Comparison of ENCODE assay signal across 22 cellular contexts in the genomic region with DNA sequence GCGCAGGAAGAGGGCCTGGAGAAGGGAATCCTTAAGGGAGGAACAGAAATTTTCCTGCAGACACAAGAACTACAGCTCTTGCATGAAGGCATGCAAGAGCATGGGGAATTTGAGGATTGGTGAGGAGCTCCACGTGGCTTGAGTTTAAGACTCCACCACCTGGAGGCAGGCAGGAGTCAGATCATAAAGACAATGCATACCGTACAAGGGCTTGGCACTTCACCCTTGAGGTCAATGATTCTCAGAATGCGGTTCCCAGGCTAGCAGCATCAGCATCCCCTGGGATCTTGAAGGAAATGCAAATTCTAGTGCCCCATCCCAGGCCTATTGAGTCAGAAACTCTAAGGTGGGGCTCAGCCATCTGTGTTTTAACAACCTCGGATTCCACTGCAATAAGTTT.
"Had no signal": no experiment of that assay in that cellular context is flagged by ENCODE, and none has a peak within 500 bp of the region (broad histone marks: within the 10 kb centered on the region; RNA-seq: fewer than 3 reads in every experiment).

No MANE protein-coding gene starts in this region.

- H3K4me1 ChIP-seq: colonic mucosa, esophagus squamous epithelium, gastrocnemius medialis, left lung, testis, vagina had no signal

- H3K36me3 ChIP-seq: colonic mucosa, esophagus squamous epithelium, gastrocnemius medialis, left lung, vagina had no signal

- H3K27ac ChIP-seq: colonic mucosa, esophagus squamous epithelium, gastrocnemius medialis, left lung, testis, vagina had no signal

- H3K27me3 ChIP-seq: colonic mucosa, esophagus squamous epithelium, gastrocnemius medialis, left lung, testis, vagina had no signal

- H3K9me3 ChIP-seq: colonic mucosa, esophagus squamous epithelium, gastrocnemius medialis, left lung, testis, vagina had no signal

- ATAC-seq: activated T-cell treated with anti-CD3 and anti-CD28 coated beads, Interleukin-2, amount 50 U/mL, for 4 hours; gastrocnemius medialis; left lung; natural killer cell treated with Interleukin-12 subunit alpha and Interleukin-12 subunit beta and Interleukin-15 and Interleukin-18, amount 100 ng/mL, for 72 hours had no signal

- DNase-seq: activated CD4-positive, alpha-beta T cell treated with anti-CD3 and anti-CD28 coated beads for 4 hours; activated CD4-positive, alpha-beta T cell treated with anti-CD3 and anti-CD28 coated beads, Interleukin-2, amount 50 U/mL, for 48 hours; activated CD4-positive, CD25-positive, alpha-beta regulatory T cell; activated CD8-positive, alpha-beta memory T cell treated with anti-CD3 and anti-CD28 coated beads, Interleukin-2, amount 50 U/mL, for 48 hours; activated naive CD4-positive, alpha-beta T cell; activated T-cell treated with anti-CD3 and anti-CD28 coated beads, Interleukin-2, amount 50 U/mL, for 4 hours; colonic mucosa; esophagus squamous epithelium; gastrocnemius medialis; head of caudate nucleus; hypothalamus; immature natural killer cell; kidney glomerular epithelial cell; left lung; retina; stimulated activated CD4-positive, alpha-beta T cell treated with anti-CD3 and anti-CD28 coated beads, Interleukin-4, amount 100 ng/mL, for 1 hour; stimulated activated naive CD4-positive, alpha-beta T cell; T1000; testis had no signal

- FAIRE-seq: astrocyte had no signal

- H3K4me3 ChIP-seq: colonic mucosa, esophagus squamous epithelium, gastrocnemius medialis, left lung, testis, vagina had no signal
